8 cellular contexts compared by ENCODE assay signal in the genomic region with DNA sequence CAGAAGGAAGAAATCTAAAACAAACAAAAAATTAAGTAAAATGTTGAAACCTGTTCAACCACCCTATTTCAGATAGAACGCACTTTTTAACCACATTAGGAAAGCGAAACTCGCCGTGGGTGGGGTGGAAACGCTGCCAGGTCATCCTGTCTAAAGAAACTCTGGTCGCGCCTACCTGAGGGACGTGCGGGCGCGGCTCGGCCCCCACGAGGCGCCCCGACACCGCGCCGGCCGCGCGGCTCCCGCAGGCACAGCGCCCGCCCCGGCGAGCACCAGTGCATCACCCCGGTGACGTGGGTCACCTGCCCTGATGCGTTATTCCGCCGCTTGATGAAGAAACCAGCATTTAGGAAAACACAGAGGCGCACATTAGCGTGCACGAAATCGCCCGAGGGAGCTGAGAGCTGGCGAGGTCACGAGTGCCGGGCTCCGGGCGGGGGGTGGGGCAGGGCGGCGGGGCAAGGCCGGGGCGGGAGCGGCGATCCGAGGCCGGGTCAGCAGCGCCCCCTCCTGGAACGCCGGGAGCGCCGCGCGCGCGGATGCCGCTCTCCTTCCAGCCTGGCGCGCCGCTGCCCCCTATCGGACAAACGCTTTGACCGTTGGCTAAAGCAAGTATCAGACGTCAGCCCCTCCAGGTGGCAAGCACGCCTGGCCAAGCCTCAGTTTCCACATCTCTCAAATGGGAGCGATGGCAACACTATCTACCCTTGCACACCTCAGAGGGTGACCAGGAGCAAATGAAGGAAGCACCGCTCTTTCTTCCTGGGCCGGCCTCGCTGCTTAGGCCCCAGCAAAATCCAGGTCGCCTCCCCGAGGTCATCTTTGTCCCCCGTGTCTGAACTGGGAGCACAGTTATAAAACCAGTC. TPM values are rescaled to one million over a fixed set of nuclear protein-coding genes. Genes with fewer than 3 reads are reported as not detected.
DNase-seq lines count a peak whose midpoint lies in the region; ATAC-seq and FAIRE-seq lines count a peak whose summit lies in the region.

No MANE protein-coding gene starts in this region.

- H3K36me3 Mint-ChIP-seq in activated T-helper 17 cell treated with anti-CD3 and anti-CD28 coated beads, Interleukin-2, amount 50 U/mL, for 72 hours (ENCODE audit: low read depth): no peaks in the 10 kb centered on the region
- H3K36me3 Mint-ChIP-seq in natural killer cell treated with Interleukin-12 subunit alpha and Interleukin-12 subunit beta and Interleukin-15 and Interleukin-18, amount 100 ng/mL, for 72 hours: no peaks in the 10 kb centered on the region

- H3K4me1 Mint-ChIP-seq in activated T-helper 17 cell treated with anti-CD3 and anti-CD28 coated beads, Interleukin-2, amount 50 U/mL, for 72 hours: no peaks in the 10 kb centered on the region
- H3K4me1 Mint-ChIP-seq in natural killer cell treated with Interleukin-12 subunit alpha and Interleukin-12 subunit beta and Interleukin-15 and Interleukin-18, amount 100 ng/mL, for 72 hours (ENCODE audit: low read depth in 2 of 2): peaks cover 5 to 9% of the 10 kb centered on the region in 2 donors

- FAIRE-seq in RCC 7860 (lab: Jason Lieb, UNC): no peak

- peak overlapping the region; percentile 73 for H3K9ac ChIP-seq in Karpas-422 (ENCODE audit: low read length)

- no peaks in the 10 kb centered on the region for H3K27me3 Mint-ChIP-seq in activated T-helper 17 cell treated with anti-CD3 and anti-CD28 coated beads, Interleukin-2, amount 50 U/mL, for 72 hours
- H3K27me3 Mint-ChIP-seq in natural killer cell treated with Interleukin-12 subunit alpha and Interleukin-12 subunit beta and Interleukin-15 and Interleukin-18, amount 100 ng/mL, for 72 hours: no peaks in the 10 kb centered on the region

- H3K27ac Mint-ChIP-seq in activated T-helper 17 cell treated with anti-CD3 and anti-CD28 coated beads, Interleukin-2, amount 50 U/mL, for 72 hours: peak overlapping the region; percentile 92
- H3K27ac Mint-ChIP-seq in natural killer cell treated with Interleukin-12 subunit alpha and Interleukin-12 subunit beta and Interleukin-15 and Interleukin-18, amount 100 ng/mL, for 72 hours: peak overlapping the region; percentile 55 to 84

- DNase-seq in DMS153 (lab: John Stamatoyannopoulos, UW) (peak; percentile 62), Karpas-422 (peak; percentile 97), RCC 7860 (ENCODE audit: low spot score) (peak; percentile 63), fibroblast of peridontal ligament (ENCODE audit: extremely low read depth) (peak; percentile 83)
- DNase-seq in natural killer cell treated with Interleukin-12 subunit alpha and Interleukin-12 subunit beta and Interleukin-15 and Interleukin-18, amount 100 ng/mL, for 72 hours (ENCODE audit: low spot score): peak; percentile 93
- DNase-seq in stimulated activated naive CD4-positive, alpha-beta T cell (lab: John Stamatoyannopoulos, UW): peak; percentile 73 to 93 (median 90)

- peak overlapping the region; percentile 90 for H3K4me3 Mint-ChIP-seq in activated T-helper 17 cell treated with anti-CD3 and anti-CD28 coated beads, Interleukin-2, amount 50 U/mL, for 72 hours
- peak overlapping the region; percentile 87 for H3K4me3 Mint-ChIP-seq in natural killer cell treated with Interleukin-12 subunit alpha and Interleukin-12 subunit beta and Interleukin-15 and Interleukin-18, amount 100 ng/mL, for 72 hours

- H3K4me1 ChIP-seq in Karpas-422 (ENCODE audit: low read length): peaks cover 12% of the 10 kb centered on the region

- no peaks in the 10 kb centered on the region for H3K9me3 Mint-ChIP-seq in activated T-helper 17 cell treated with anti-CD3 and anti-CD28 coated beads, Interleukin-2, amount 50 U/mL, for 72 hours
- H3K9me3 Mint-ChIP-seq in natural killer cell treated with Interleukin-12 subunit alpha and Interleukin-12 subunit beta and Interleukin-15 and Interleukin-18, amount 100 ng/mL, for 72 hours: no peaks in the 10 kb centered on the region

- ATAC-seq in GM21717 (IDR thresholded peaks at IDR 0.05; ENCODE audit: unreplicated experiment): peak; percentile 67
- peak; percentile 86 for ATAC-seq in activated T-helper 17 cell treated with anti-CD3 and anti-CD28 coated beads, Interleukin-2, amount 50 U/mL, for 72 hours (replicated peaks)
- ATAC-seq in natural killer cell treated with Interleukin-12 subunit alpha and Interleukin-12 subunit beta and Interleukin-15 and Interleukin-18, amount 100 ng/mL, for 72 hours: peak; percentile 97

- H3K79me2 ChIP-seq in Karpas-422 (ENCODE audit: low read length): no peaks in the 10 kb centered on the region

- no peaks in the 10 kb centered on the region for H3K9me2 ChIP-seq in Karpas-422 (replicated peaks; ENCODE audit: insufficient read depth, low read length)

- H3K4me2 ChIP-seq in Karpas-422 (ENCODE audit: low read depth, low read length, poor library complexity, severe bottlenecking): peak overlapping the region; percentile 79

- no peaks in the 10 kb centered on the region for H3K9me3 ChIP-seq in Karpas-422 (ENCODE audit: low read length)

- no peak overlapping the region for H3K27ac ChIP-seq in Karpas-422 (ENCODE audit: low read length)

- peak overlapping the region; percentile 46 for H2AFZ ChIP-seq in Karpas-422 (ENCODE audit: low read length)

- H3K36me3 ChIP-seq in Karpas-422 (ENCODE audit: insufficient read depth, low read length): no peaks in the 10 kb centered on the region

- H3K27me3 ChIP-seq in Karpas-422 (ENCODE audit: low read length): no peaks in the 10 kb centered on the region

- H4K20me1 ChIP-seq in Karpas-422 (ENCODE audit: insufficient read depth, low read depth, low read length): no peaks in the 10 kb centered on the region

- H3K4me3 ChIP-seq in Karpas-422 (ENCODE audit: low read length): peak overlapping the region; percentile 75

RNA-seq across cellular contexts. Expression of a gene that starts 15.7 kb away (rescaled TPM):
- total RNA-seq in Karpas-422 (2014; rRNA removed; shearing (Covaris generic); ENCODE audit: low replicate concordance): not detected in 2 replicates
- total RNA-seq in activated T-helper 17 cell treated with anti-CD3 and anti-CD28 coated beads, Interleukin-2, amount 50 U/mL, for 72 hours: 1 to 10 TPM; 1.6 to 6.6 TPM
- 1 to 10 TPM in 1 of 2 donors, under 1 TPM in 1; 0.52 to 1.0 TPM for total RNA-seq in natural killer cell treated with Interleukin-12 subunit alpha and Interleukin-12 subunit beta and Interleukin-15 and Interleukin-18, amount 100 ng/mL, for 72 hours

RNA-seq across cellular contexts. Expression of a gene that starts 31.2 kb away (rescaled TPM):
- total RNA-seq in Karpas-422 (2014; rRNA removed; shearing (Covaris generic); ENCODE audit: low replicate concordance): not detected in 2 replicates
- under 1 TPM in 1 of 2 donors, not detected in 1; 0.98 TPM for total RNA-seq in activated T-helper 17 cell treated with anti-CD3 and anti-CD28 coated beads, Interleukin-2, amount 50 U/mL, for 72 hours
- total RNA-seq in natural killer cell treated with Interleukin-12 subunit alpha and Interleukin-12 subunit beta and Interleukin-15 and Interleukin-18, amount 100 ng/mL, for 72 hours: not detected

RNA-seq across cellular contexts. Expression of a gene that starts 37.3 kb away (rescaled TPM):
- total RNA-seq in Karpas-422 (2014; rRNA removed; shearing (Covaris generic); ENCODE audit: low replicate concordance): 11.1 and 19.8 TPM in 2 replicates
- 10 to 100 TPM; 17.2 to 21.9 TPM for total RNA-seq in activated T-helper 17 cell treated with anti-CD3 and anti-CD28 coated beads, Interleukin-2, amount 50 U/mL, for 72 hours
- total RNA-seq in natural killer cell treated with Interleukin-12 subunit alpha and Interleukin-12 subunit beta and Interleukin-15 and Interleukin-18, amount 100 ng/mL, for 72 hours: 10 to 100 TPM; 15.8 to 25.4 TPM

RNA-seq across cellular contexts. Expression of a gene that starts 39.9 kb away (rescaled TPM):
- 514 and 827 TPM in 2 replicates for total RNA-seq in Karpas-422 (2014; rRNA removed; shearing (Covaris generic); ENCODE audit: low replicate concordance)
- 1,000 to 10,000 TPM in 1 of 2 donors, 100 to 1,000 TPM in 1; 682 to 1,566 TPM for total RNA-seq in activated T-helper 17 cell treated with anti-CD3 and anti-CD28 coated beads, Interleukin-2, amount 50 U/mL, for 72 hours
- total RNA-seq in natural killer cell treated with Interleukin-12 subunit alpha and Interleukin-12 subunit beta and Interleukin-15 and Interleukin-18, amount 100 ng/mL, for 72 hours: 1,000 to 10,000 TPM; 1,401 to 1,644 TPM

RNA-seq across cellular contexts. Expression of a gene that starts 42.2 kb away (rescaled TPM):
- 41.3 and 89.0 TPM in 2 replicates for total RNA-seq in Karpas-422 (2014; rRNA removed; shearing (Covaris generic); ENCODE audit: low replicate concordance)
- 10 to 100 TPM; 65.2 to 77.2 TPM for total RNA-seq in activated T-helper 17 cell treated with anti-CD3 and anti-CD28 coated beads, Interleukin-2, amount 50 U/mL, for 72 hours
- 100 to 1,000 TPM in 1 of 2 donors, 10 to 100 TPM in 1; 85.7 to 109 TPM for total RNA-seq in natural killer cell treated with Interleukin-12 subunit alpha and Interleukin-12 subunit beta and Interleukin-15 and Interleukin-18, amount 100 ng/mL, for 72 hours
